ENCODE assay signal across 1 cellular context in the genomic region with DNA sequence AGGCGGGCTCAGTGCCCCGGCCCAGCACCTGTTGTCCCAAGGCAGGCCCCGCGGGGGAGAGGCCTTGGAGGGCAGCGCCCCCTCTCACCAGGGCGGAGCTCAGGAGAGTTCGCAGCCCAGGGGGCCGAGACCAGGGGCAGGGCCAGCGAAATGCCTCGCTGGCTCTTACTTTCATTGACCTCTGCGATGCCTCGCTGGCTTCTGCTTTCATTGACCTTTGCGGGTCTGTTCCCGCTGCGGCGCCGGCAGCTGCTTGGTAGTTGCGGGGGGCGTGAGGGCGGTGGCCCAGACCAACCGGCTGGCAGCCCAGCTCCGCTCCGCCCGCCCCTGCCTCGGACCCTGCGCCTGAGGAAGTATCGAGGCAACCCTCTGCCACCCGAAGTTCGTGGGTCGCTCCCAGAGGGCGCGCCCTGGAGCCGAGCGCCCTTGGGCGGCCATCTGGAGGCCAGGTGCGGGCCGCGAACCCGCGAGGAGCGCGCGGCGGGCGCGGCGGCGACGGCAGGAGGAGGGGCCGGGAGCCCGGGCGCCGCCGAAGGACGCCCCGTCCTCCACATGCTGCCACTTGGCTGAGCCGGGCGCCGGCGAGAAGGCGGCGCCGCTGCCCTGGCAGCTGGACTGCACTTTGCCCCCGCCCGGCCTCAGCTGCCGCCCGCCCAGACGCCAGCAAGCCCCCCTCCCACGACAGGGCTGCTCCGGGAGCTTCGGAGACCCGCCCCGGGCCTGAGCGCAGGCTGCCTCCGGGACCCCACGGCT.
TF ChIP-seq lines count a peak whose summit lies in the region.

No MANE protein-coding gene starts in this region.

TF ChIP-seq in HepG2, 621 proteins besides CTCF, POLR2A, EP300 and RAD21 (continued from another document and continues in another):
- TF ChIP-seq, protein P1, sequence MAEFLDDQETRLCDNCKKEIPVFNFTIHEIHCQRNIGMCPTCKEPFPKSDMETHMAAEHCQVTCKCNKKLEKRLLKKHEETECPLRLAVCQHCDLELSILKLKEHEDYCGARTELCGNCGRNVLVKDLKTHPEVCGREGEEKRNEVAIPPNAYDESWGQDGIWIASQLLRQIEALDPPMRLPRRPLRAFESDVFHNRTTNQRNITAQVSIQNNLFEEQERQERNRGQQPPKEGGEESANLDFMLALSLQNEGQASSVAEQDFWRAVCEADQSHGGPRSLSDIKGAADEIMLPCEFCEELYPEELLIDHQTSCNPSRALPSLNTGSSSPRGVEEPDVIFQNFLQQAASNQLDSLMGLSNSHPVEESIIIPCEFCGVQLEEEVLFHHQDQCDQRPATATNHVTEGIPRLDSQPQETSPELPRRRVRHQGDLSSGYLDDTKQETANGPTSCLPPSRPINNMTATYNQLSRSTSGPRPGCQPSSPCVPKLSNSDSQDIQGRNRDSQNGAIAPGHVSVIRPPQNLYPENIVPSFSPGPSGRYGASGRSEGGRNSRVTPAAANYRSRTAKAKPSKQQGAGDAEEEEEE (CRISPR knock-in tag; IDR thresholded peaks at IDR 0.05; ENCODE audit: borderline replicate concordance), result 0 out of 2 replicates have a peak, but pooled peaks have one; percentile 16
- no peak for TF ChIP-seq JUND (CRISPR knock-in tag; IDR thresholded peaks at IDR 0.05)
- TF ChIP-seq HNRNPK (IDR thresholded peaks at IDR 0.05; ENCODE audit: low read depth, low read length, poor library complexity, severe bottlenecking), result peak; percentile 46
- TF ChIP-seq, protein P2, sequence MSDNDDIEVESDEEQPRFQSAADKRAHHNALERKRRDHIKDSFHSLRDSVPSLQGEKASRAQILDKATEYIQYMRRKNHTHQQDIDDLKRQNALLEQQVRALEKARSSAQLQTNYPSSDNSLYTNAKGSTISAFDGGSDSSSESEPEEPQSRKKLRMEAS (IDR thresholded peaks at IDR 0.05), result peak; percentile 72
- TF ChIP-seq SIX1 (CRISPR knock-in tag; IDR thresholded peaks at IDR 0.05; ENCODE audit: borderline replicate concordance), result 0 out of 2 replicates have a peak, but pooled peaks have one; percentile 4
- TF ChIP-seq, protein P3, sequence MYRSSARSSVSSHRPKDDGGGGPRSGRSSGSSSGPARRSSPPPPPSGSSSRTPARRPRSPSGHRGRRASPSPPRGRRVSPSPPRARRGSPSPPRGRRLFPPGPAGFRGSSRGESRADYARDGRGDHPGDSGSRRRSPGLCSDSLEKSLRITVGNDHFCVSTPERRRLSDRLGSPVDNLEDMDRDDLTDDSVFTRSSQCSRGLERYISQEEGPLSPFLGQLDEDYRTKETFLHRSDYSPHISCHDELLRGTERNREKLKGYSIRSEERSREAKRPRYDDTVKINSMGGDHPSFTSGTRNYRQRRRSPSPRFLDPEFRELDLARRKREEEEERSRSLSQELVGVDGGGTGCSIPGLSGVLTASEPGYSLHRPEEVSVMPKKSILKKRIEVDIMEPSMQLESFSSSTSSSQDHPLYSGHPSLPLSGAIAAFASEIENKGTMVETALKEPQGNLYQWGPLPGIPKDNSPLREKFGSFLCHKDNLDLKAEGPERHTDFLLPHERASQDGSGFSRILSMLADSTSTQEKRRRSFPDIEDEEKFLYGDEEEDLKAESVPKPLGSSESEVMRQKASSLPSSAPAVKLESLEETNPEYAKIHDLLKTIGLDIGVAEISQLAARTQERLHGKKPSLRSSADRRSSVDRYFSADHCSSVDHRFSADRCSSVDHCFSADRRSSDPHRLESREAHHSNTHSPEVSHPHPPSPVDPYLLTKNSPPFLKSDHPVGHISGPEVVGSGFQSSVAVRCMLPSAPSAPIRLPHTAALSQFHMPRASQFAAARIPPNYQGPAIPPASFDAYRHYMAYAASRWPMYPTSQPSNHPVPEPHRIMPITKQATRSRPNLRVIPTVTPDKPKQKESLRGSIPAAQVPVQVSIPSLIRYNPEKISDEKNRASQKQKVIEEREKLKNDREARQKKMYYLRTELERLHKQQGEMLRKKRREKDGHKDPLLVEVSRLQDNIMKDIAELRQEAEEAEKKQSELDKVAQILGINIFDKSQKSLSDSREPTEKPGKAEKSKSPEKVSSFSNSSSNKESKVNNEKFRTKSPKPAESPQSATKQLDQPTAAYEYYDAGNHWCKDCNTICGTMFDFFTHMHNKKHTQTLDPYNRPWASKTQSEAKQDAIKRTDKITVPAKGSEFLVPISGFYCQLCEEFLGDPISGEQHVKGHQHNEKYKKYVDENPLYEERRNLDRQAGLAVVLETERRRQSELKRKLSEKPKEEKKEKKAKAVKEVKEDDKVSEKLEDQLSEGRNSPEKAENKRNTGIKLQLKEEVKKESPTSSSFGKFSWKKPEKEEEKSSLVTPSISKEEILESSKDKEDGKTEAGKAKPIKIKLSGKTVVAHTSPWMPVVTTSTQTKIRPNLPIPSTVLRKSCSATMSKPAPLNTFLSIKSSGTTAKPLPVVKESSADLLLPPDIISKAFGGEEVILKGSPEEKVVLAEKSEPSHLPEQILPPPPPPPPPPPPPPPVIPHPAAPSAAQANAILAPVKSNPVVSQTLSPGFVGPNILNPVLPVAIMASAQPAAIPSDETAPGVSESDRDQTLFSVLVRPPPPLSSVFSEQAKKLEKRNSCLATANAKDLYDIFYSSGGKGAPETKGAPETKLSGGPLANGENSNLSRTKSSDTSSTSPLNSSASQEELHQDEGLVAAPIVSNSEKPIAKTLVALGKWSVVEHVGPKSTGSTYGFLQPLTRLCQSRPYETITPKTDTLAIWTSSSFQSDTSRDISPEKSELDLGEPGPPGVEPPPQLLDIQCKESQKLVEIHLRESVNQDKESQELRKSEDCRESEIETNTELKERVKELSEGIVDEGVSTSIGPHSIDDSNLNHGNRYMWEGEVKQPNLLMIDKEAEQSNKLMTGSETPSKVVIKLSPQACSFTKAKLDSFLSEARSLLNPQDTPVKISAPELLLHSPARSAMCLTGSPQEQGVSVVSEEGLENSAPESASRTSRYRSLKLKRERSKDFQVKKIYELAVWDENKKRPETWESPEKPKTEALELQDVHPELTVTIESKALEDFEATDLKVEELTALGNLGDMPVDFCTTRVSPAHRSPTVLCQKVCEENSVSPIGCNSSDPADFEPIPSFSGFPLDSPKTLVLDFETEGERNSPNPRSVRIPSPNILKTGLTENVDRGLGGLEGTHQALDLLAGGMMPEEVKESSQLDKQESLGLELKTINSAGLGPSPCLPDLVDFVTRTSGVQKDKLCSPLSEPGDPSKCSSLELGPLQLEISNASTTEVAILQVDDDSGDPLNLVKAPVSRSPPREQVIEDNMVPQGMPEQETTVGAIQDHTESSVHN (CRISPR knock-in tag; IDR thresholded peaks at IDR 0.05), result no peak
- TF ChIP-seq NFYC (CRISPR knock-in tag; IDR thresholded peaks at IDR 0.05), result no peak
- no peak; the same call in 1 of the 2 replicates for TF ChIP-seq MYNN (CRISPR knock-in tag; IDR thresholded peaks at IDR 0.05; ENCODE audit: low read depth)
- peak; percentile 53; the same call in 1 of the 2 replicates for TF ChIP-seq SOX5 (CRISPR knock-in tag; IDR thresholded peaks at IDR 0.05; ENCODE audit: borderline replicate concordance)
- peak; percentile 43; the same call in 1 of the 2 replicates for TF ChIP-seq GATAD1 (CRISPR knock-in tag; IDR thresholded peaks at IDR 0.05)
- TF ChIP-seq SYNCRIP (IDR thresholded peaks at IDR 0.05; ENCODE audit: insufficient read depth, low read depth, low read length), result no peak
- no peak; the same call in 1 of the 2 replicates for TF ChIP-seq ZSCAN22 (CRISPR knock-in tag; IDR thresholded peaks at IDR 0.05)
- TF ChIP-seq ZNF558 (CRISPR knock-in tag; IDR thresholded peaks at IDR 0.05; ENCODE audit: borderline replicate concordance), result no peak
- no peak for TF ChIP-seq ZSCAN12 (CRISPR knock-in tag; IDR thresholded peaks at IDR 0.05)
- TF ChIP-seq ZBTB1 (CRISPR knock-in tag; IDR thresholded peaks at IDR 0.05; ENCODE audit: borderline replicate concordance), result no peak
- 0 out of 2 replicates have a peak, but pooled peaks have one; percentile 53 for TF ChIP-seq ZNF10 (CRISPR knock-in tag; IDR thresholded peaks at IDR 0.05; ENCODE audit: borderline replicate concordance, low read depth)
- TF ChIP-seq, protein P4, sequence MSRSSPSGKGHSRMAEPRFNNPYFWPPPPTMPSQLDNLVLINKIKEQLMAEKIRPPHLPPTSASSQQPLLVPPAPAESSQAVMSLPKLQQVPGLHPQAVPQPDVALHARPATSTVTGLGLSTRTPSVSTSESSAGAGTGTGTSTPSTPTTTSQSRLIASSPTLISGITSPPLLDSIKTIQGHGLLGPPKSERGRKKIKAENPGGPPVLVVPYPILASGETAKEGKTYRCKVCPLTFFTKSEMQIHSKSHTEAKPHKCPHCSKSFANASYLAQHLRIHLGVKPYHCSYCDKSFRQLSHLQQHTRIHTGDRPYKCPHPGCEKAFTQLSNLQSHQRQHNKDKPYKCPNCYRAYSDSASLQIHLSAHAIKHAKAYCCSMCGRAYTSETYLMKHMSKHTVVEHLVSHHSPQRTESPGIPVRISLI (CRISPR knock-in tag; IDR thresholded peaks at IDR 0.05; ENCODE audit: borderline replicate concordance), result peak; percentile 23; the same call in 1 of the 2 replicates
- no peak for TF ChIP-seq HHEX (CRISPR knock-in tag; IDR thresholded peaks at IDR 0.05)
- TF ChIP-seq SRY (CRISPR knock-in tag; IDR thresholded peaks at IDR 0.05), result peak; percentile 77
- no peak for TF ChIP-seq ZNF773 (CRISPR knock-in tag; IDR thresholded peaks at IDR 0.05; ENCODE audit: borderline replicate concordance)
- TF ChIP-seq, protein P5, sequence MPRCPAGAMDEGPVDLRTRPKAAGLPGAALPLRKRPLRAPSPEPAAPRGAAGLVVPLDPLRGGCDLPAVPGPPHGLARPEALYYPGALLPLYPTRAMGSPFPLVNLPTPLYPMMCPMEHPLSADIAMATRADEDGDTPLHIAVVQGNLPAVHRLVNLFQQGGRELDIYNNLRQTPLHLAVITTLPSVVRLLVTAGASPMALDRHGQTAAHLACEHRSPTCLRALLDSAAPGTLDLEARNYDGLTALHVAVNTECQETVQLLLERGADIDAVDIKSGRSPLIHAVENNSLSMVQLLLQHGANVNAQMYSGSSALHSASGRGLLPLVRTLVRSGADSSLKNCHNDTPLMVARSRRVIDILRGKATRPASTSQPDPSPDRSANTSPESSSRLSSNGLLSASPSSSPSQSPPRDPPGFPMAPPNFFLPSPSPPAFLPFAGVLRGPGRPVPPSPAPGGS (CRISPR knock-in tag; IDR thresholded peaks at IDR 0.05), result peak; percentile 27; the same call in 1 of the 2 replicates
- peak; percentile 93 for TF ChIP-seq TAF15 (IDR thresholded peaks at IDR 0.05; ENCODE audit: low read depth, low read length, poor library complexity, severe bottlenecking)
- TF ChIP-seq, protein P6, sequence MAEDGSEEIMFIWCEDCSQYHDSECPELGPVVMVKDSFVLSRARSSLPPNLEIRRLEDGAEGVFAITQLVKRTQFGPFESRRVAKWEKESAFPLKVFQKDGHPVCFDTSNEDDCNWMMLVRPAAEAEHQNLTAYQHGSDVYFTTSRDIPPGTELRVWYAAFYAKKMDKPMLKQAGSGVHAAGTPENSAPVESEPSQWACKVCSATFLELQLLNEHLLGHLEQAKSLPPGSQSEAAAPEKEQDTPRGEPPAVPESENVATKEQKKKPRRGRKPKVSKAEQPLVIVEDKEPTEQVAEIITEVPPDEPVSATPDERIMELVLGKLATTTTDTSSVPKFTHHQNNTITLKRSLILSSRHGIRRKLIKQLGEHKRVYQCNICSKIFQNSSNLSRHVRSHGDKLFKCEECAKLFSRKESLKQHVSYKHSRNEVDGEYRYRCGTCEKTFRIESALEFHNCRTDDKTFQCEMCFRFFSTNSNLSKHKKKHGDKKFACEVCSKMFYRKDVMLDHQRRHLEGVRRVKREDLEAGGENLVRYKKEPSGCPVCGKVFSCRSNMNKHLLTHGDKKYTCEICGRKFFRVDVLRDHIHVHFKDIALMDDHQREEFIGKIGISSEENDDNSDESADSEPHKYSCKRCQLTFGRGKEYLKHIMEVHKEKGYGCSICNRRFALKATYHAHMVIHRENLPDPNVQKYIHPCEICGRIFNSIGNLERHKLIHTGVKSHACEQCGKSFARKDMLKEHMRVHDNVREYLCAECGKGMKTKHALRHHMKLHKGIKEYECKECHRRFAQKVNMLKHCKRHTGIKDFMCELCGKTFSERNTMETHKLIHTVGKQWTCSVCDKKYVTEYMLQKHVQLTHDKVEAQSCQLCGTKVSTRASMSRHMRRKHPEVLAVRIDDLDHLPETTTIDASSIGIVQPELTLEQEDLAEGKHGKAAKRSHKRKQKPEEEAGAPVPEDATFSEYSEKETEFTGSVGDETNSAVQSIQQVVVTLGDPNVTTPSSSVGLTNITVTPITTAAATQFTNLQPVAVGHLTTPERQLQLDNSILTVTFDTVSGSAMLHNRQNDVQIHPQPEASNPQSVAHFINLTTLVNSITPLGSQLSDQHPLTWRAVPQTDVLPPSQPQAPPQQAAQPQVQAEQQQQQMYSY (CRISPR knock-in tag; IDR thresholded peaks at IDR 0.05), result 0 out of 2 replicates have a peak, but pooled peaks have one; percentile 60
- TF ChIP-seq ZNF878 (CRISPR knock-in tag; IDR thresholded peaks at IDR 0.05), result no peak
- peak; percentile 74; the same call in 1 of the 2 replicates for TF ChIP-seq ZFAT (CRISPR knock-in tag; conservative IDR thresholded peaks at IDR 0.05)
- TF ChIP-seq DPF2 (CRISPR knock-in tag; IDR thresholded peaks at IDR 0.05; ENCODE audit: borderline replicate concordance, low read depth), result peak; percentile 5; the same call in 1 of the 2 replicates
- TF ChIP-seq, protein P7, sequence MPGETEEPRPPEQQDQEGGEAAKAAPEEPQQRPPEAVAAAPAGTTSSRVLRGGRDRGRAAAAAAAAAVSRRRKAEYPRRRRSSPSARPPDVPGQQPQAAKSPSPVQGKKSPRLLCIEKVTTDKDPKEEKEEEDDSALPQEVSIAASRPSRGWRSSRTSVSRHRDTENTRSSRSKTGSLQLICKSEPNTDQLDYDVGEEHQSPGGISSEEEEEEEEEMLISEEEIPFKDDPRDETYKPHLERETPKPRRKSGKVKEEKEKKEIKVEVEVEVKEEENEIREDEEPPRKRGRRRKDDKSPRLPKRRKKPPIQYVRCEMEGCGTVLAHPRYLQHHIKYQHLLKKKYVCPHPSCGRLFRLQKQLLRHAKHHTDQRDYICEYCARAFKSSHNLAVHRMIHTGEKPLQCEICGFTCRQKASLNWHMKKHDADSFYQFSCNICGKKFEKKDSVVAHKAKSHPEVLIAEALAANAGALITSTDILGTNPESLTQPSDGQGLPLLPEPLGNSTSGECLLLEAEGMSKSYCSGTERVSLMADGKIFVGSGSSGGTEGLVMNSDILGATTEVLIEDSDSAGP (CRISPR knock-in tag; IDR thresholded peaks at IDR 0.05; ENCODE audit: borderline replicate concordance), result peak; percentile 93; the same call in 1 of the 2 replicates
- TF ChIP-seq KMT2A (CRISPR knock-in tag; IDR thresholded peaks at IDR 0.05), result peak; percentile 57
- no peak for TF ChIP-seq GABPA (IDR thresholded peaks at IDR 0.05; ENCODE audit: low read depth, low read length)
- no peak for TF ChIP-seq GABPA (CRISPR knock-in tag; IDR thresholded peaks at IDR 0.05; ENCODE audit: low read depth)
- TF ChIP-seq STAG1 (CRISPR knock-in tag; IDR thresholded peaks at IDR 0.05), result peak; percentile 80
- TF ChIP-seq ZSCAN30 (CRISPR knock-in tag; IDR thresholded peaks at IDR 0.05), result peak; percentile 27; the same call in 1 of the 2 replicates
- TF ChIP-seq, protein P8, sequence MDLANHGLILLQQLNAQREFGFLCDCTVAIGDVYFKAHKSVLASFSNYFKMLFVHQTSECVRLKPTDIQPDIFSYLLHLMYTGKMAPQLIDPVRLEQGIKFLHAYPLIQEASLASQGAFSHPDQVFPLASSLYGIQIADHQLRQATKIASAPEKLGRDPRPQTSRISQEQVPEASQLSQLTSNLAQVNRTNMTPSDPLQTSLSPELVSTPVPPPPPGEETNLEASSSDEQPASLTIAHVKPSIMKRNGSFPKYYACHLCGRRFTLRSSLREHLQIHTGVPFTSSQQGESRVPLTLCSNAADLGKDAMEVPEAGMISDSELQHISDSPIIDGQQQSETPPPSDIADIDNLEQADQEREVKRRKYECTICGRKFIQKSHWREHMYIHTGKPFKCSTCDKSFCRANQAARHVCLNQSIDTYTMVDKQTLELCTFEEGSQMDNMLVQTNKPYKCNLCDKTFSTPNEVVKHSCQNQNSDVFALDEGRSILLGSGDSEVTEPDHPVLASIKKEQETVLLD (CRISPR knock-in tag; IDR thresholded peaks at IDR 0.05; ENCODE audit: low read depth), result 0 out of 2 replicates have a peak, but pooled peaks have one; percentile 52
- no peak for TF ChIP-seq SP1 (IDR thresholded peaks at IDR 0.05)
- no peak; the same call in 1 of the 2 replicates for TF ChIP-seq SP1 (CRISPR knock-in tag; IDR thresholded peaks at IDR 0.05)
- TF ChIP-seq CENPT (CRISPR knock-in tag; IDR thresholded peaks at IDR 0.05; ENCODE audit: low read depth), result 0 out of 2 replicates have a peak, but pooled peaks have one; percentile 53
